Comparison of ENCODE assay signal across 24 cellular contexts in genomic region chr9:85443190-85443598, GRCh38.
DNase-seq lines count a peak whose midpoint lies in the region; ATAC-seq and TF ChIP-seq lines count a peak whose summit lies in the region.
"Had no signal": no experiment of that assay in that cellular context is flagged by ENCODE, and none has a peak within 500 bp of the region (broad histone marks: within the 10 kb centered on the region; RNA-seq: fewer than 3 reads in every experiment).

No MANE protein-coding gene starts in this region.

- TF ChIP-seq CTCF in esophagus squamous epithelium (IDR thresholded peaks at IDR 0.05) = no peak

- intact Hi-C loops in esophagus squamous epithelium (cut with DNase I) = no loop called here

- no peak overlapping the region for H3K4me3 ChIP-seq in esophagus squamous epithelium
- H3K4me3 ChIP-seq: hepatocyte, K562, lung, SJCRH30 had no signal

- no peak for TF ChIP-seq POLR2A in esophagus squamous epithelium (IDR thresholded peaks at IDR 0.05)

- H3K9me3 ChIP-seq in esophagus squamous epithelium = no peaks in the 10 kb centered on the region
- H3K9me3 ChIP-seq: SJCRH30 had no signal

- no peaks in the 10 kb centered on the region for H3K36me3 ChIP-seq in esophagus squamous epithelium
- H3K36me3 ChIP-seq: SJCRH30 had no signal

- ATAC-seq in GM18520 (IDR thresholded peaks at IDR 0.05; ENCODE audit: unreplicated experiment) (peak; percentile 46), GM21529 (IDR thresholded peaks at IDR 0.05; ENCODE audit: unreplicated experiment) (peak; percentile 82), HG03064 (IDR thresholded peaks at IDR 0.05; ENCODE audit: low read depth, unreplicated experiment) (peak; percentile 87), GM19324 (IDR thresholded peaks at IDR 0.05; ENCODE audit: low FRiP score, unreplicated experiment) (no peak)
- ATAC-seq: activated naive CD4-positive, alpha-beta T cell treated with anti-CD3 and anti-CD28 coated beads, Interleukin-2, amount 50 U/mL, for 72 hours; K562; sciatic nerve; stimulated activated naive CD8-positive, alpha-beta T cell treated with anti-CD3 and anti-CD28 coated beads, Interleukin-15, amount 100 ng/mL, for 72 hours had no signal

- H3K4me1 ChIP-seq in esophagus squamous epithelium = no peaks in the 10 kb centered on the region
- H3K4me1 ChIP-seq: SJCRH30 had no signal

- 69 to 84% methylated on average over 7 of the region's 7 CpGs for whole genome bisulfite sequencing in esophagus squamous epithelium, 2 donors

- H3K27ac ChIP-seq in caudate nucleus (ENCODE audit: low read depth, low read length) (peak overlapping the region; percentile 46), esophagus squamous epithelium (no peak overlapping the region)
- H3K27ac ChIP-seq: hepatocyte, SJCRH30, VCaP had no signal

- no peak for DNase-seq in caudate nucleus (lab: John Stamatoyannopoulos, UW)
- DNase-seq in esophagus squamous epithelium (lab: John Stamatoyannopoulos, UW) = no peak
- no peak for DNase-seq in midbrain (lab: John Stamatoyannopoulos, UW)
- DNase-seq in EL = no peak
- DNase-seq: activated CD4-positive, alpha-beta T cell treated with anti-CD3 and anti-CD28 coated beads, Interleukin-2, amount 50 U/mL, for 48 hours; activated T-cell treated with anti-CD3 and anti-CD28 coated beads, Interleukin-2, amount 50 U/mL, for 24 hours; CD4-positive, alpha-beta T cell; DMS153; foreskin fibroblast; H7; NCI-H2029 treated with DMSO at 0.1 percent for 48 hours; NCI-H510A treated with DMSO at 0.1 percent for 48 hours; SJCRH30; stimulated activated naive CD8-positive, alpha-beta T cell treated with anti-CD3 and anti-CD28 coated beads, Interleukin-15, amount 100 ng/mL, for 72 hours had no signal

- peaks cover 0 to 40% (median 0%) of the 10 kb centered on the region in 4 donors for H3K27me3 ChIP-seq in esophagus squamous epithelium
- H3K27me3 ChIP-seq: hepatocyte had no signal
